ENCODE assay signal across 21 cellular contexts in the genomic region with DNA sequence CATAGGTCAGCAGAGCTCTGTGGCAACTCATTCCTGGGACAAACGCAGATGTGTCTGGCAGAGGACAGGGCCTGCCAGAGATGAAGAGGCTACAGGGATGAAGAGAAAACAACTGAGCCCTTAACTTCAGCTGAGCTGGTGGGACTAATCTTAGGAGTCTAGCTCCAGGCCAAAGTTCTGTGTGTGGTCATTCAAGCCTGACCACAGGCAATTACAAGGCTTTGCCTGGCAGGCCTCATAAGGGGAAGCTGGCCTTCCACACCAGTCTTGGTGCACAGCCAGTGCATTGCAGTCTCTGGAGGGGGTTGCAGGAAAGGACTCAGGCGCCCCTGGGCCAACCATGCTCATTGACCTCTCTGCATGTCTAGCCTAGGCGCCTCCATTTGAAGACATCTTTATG.
A peak's percentile ranks its signal among the peaks of the same experiment; 100 is the strongest.
DNase-seq lines count a peak whose midpoint lies in the region; ATAC-seq and TF ChIP-seq lines count a peak whose summit lies in the region.
"Had no signal": no experiment of that assay in that cellular context is flagged by ENCODE, and none has a peak within 500 bp of the region (broad histone marks: within the 10 kb centered on the region; RNA-seq: fewer than 3 reads in every experiment).

No MANE protein-coding gene starts in this region.

- H2AFZ ChIP-seq in neural progenitor cell (replicated peaks), result no peak overlapping the region
- H2AFZ ChIP-seq: PC-9 had no signal

- peaks cover 30% of the 10 kb centered on the region for H3K9me3 Mint-ChIP-seq in neural progenitor cell

- DNase-seq in SK-MEL-5 (ENCODE audit: low read depth, low spot score), result peak; percentile 19
- peak; percentile 22 for DNase-seq in fibroblast of peridontal ligament (ENCODE audit: extremely low read depth)
- DNase-seq in neural progenitor cell (ENCODE audit: low spot score), result peak; percentile 5
- DNase-seq in NCI-H526 treated with DMSO at 0.1 percent for 48 hours (lab: John Stamatoyannopoulos, UW), result no peak
- no peak for DNase-seq in superior temporal gyrus (ENCODE audit: extremely low spot score)
- DNase-seq in stimulated activated CD4-positive, alpha-beta T cell treated with anti-CD3 and anti-CD28 coated beads, Interleukin-4, amount 100 ng/mL, for 24 hours, result no peak
- DNase-seq: activated CD4-positive, alpha-beta T cell treated with anti-CD3 and anti-CD28 coated beads, Interleukin-2, amount 50 U/mL, for 48 hours; activated naive CD4-positive, alpha-beta T cell treated with anti-CD3 and anti-CD28 coated beads, Interleukin-2, amount 10 ng/mL, durations not matched to agents 7 days and 5 days; DMS53; endodermal cell; gastrocnemius medialis; midbrain; naive thymus-derived CD8-positive, alpha-beta T cell; NCI-H510A; PC-9; SHP77 treated with DMSO at 0.1 percent for 48 hours had no signal

- H3K79me2 ChIP-seq in neural progenitor cell (ENCODE audit: low read depth), result no peaks in the 10 kb centered on the region

- H3K36me3 Mint-ChIP-seq in neural progenitor cell, result peaks cover 8% of the 10 kb centered on the region
- H3K36me3 Mint-ChIP-seq: activated naive CD4-positive, alpha-beta T cell treated with anti-CD3 and anti-CD28 coated beads, Interleukin-2, amount 10 ng/mL, durations not matched to agents 7 days and 5 days had no signal

- peaks cover 13% of the 10 kb centered on the region for H3K9me3 ChIP-seq in neural progenitor cell (ENCODE audit: low read depth)
- H3K9me3 ChIP-seq: gastrocnemius medialis had no signal

- H3K27me3 Mint-ChIP-seq in neural progenitor cell (ENCODE audit: insufficient read depth, low read depth), result peaks cover 2% of the 10 kb centered on the region
- H3K27me3 Mint-ChIP-seq: activated naive CD4-positive, alpha-beta T cell treated with anti-CD3 and anti-CD28 coated beads, Interleukin-2, amount 10 ng/mL, durations not matched to agents 7 days and 5 days; type B pancreatic cell had no signal

- in situ Hi-C loops in SK-MEL-5 (cut with HindIII; ENCODE audit: low pct_unique_long_range_greater_than_20kb, low sequenced_read_pairs), result no loop called here

- H3K9ac ChIP-seq in neural progenitor cell, result no peak overlapping the region
- H3K9ac ChIP-seq: KMS-11 had no signal

- H3K27me3 ChIP-seq in neural progenitor cell, result no peaks in the 10 kb centered on the region
- H3K27me3 ChIP-seq: esophagus muscularis mucosa, gastrocnemius medialis had no signal

- H3K4me1 Mint-ChIP-seq in neural progenitor cell, result peaks cover 7% of the 10 kb centered on the region
- H3K4me1 Mint-ChIP-seq: activated naive CD4-positive, alpha-beta T cell treated with anti-CD3 and anti-CD28 coated beads, Interleukin-2, amount 10 ng/mL, durations not matched to agents 7 days and 5 days; endodermal cell; naive thymus-derived CD8-positive, alpha-beta T cell had no signal

- ATAC-seq in GM18511 (IDR thresholded peaks at IDR 0.05; ENCODE audit: unreplicated experiment) (peak; percentile 58), HG02938 (IDR thresholded peaks at IDR 0.05; ENCODE audit: unreplicated experiment) (no peak)
- ATAC-seq: gastrocnemius medialis; naive thymus-derived CD8-positive, alpha-beta T cell had no signal

- peak overlapping the region; percentile 6 for H3K4me2 ChIP-seq in neural progenitor cell
- H3K4me2 ChIP-seq: KMS-11, PC-9 had no signal

- H3K27ac ChIP-seq in neural progenitor cell, result no peak overlapping the region
- H3K27ac ChIP-seq: esophagus muscularis mucosa, gastrocnemius medialis, KMS-11, PC-9 had no signal

- TF ChIP-seq CTCF in neural progenitor cell (IDR thresholded peaks at IDR 0.05), result no peak

- no peak overlapping the region for H3K4me3 Mint-ChIP-seq in neural progenitor cell
- H3K4me3 Mint-ChIP-seq: activated naive CD4-positive, alpha-beta T cell treated with anti-CD3 and anti-CD28 coated beads, Interleukin-2, amount 10 ng/mL, durations not matched to agents 7 days and 5 days; endodermal cell; naive thymus-derived CD8-positive, alpha-beta T cell; type B pancreatic cell had no signal

- H3K4me1 ChIP-seq in neural progenitor cell, result peaks cover 6% of the 10 kb centered on the region
- H3K4me1 ChIP-seq: esophagus muscularis mucosa, gastrocnemius medialis had no signal

- H3K36me3 ChIP-seq in neural progenitor cell, result peaks cover 5% of the 10 kb centered on the region
- H3K36me3 ChIP-seq: esophagus muscularis mucosa, gastrocnemius medialis had no signal

- H4K20me1 ChIP-seq in neural progenitor cell (ENCODE audit: low read depth), result no peaks in the 10 kb centered on the region

- H3K27ac Mint-ChIP-seq in neural progenitor cell, result no peak overlapping the region
- H3K27ac Mint-ChIP-seq: activated naive CD4-positive, alpha-beta T cell treated with anti-CD3 and anti-CD28 coated beads, Interleukin-2, amount 10 ng/mL, durations not matched to agents 7 days and 5 days; endodermal cell; type B pancreatic cell had no signal

- H3K4me3 ChIP-seq in neural progenitor cell, result no peak overlapping the region
- H3K4me3 ChIP-seq: esophagus muscularis mucosa, gastrocnemius medialis, PC-9 had no signal

- peaks cover 6% of the 10 kb centered on the region for H3F3A ChIP-seq in neural progenitor cell (ENCODE audit: low read depth)

Comparison
In these comparisons a context has a peak if more than half of its experiments do, and no peak if none do; other contexts are left out.
1. DNase-seq: peak in SK-MEL-5 (single experiment), fibroblast of peridontal ligament (single experiment) and neural progenitor cell (single experiment); none in NCI-H526 treated with DMSO at 0.1 percent for 48 hours (single experiment), superior temporal gyrus (single experiment) and stimulated activated CD4-positive, alpha-beta T cell treated with anti-CD3 and anti-CD28 coated beads, Interleukin-4, amount 100 ng/mL, for 24 hours (single experiment).